In genomic region chr12:68414988-68415387, GRCh38 we compare ENCODE assay signal across 29 cellular contexts.
DNase-seq lines count a peak whose midpoint lies in the region; ATAC-seq and TF ChIP-seq lines count a peak whose summit lies in the region.
"Had no signal": no experiment of that assay in that cellular context is flagged by ENCODE, and none has a peak within 500 bp of the region (broad histone marks: within the 10 kb centered on the region; RNA-seq: fewer than 3 reads in every experiment).

No MANE protein-coding gene starts in this region.

- H3F3A ChIP-seq in smooth muscle cell (ENCODE audit: low read depth): peaks cover 3% of the 10 kb centered on the region

- in situ Hi-C loops in GM13977 (cut with MboI; ENCODE audit: low pct_unique_long_range_greater_than_20kb, low sequenced_read_pairs, unreplicated experiment): no loop called here

- no peaks in the 10 kb centered on the region for H3K9me3 ChIP-seq in smooth muscle cell (replicated peaks; ENCODE audit: low read depth)
- H3K9me3 ChIP-seq: Caco-2, heart left ventricle, lower lobe of right lung, mucosa of descending colon, upper lobe of right lung had no signal

- no peaks in the 10 kb centered on the region for H3K4me1 ChIP-seq in smooth muscle cell (ENCODE audit: low read depth)
- H3K4me1 ChIP-seq: Caco-2, upper lobe of right lung had no signal

- H2AFZ ChIP-seq in smooth muscle cell (ENCODE audit: low read depth): peak overlapping the region; percentile 14

- 39% methylated on average over 2 of the region's 2 CpGs for WGBS in smooth muscle cell (ENCODE audit: low lambda C conversion rate)

- peak; percentile 91 for ATAC-seq in GM21367 (IDR thresholded peaks at IDR 0.05; ENCODE audit: unreplicated experiment)
- peak; percentile 65 for ATAC-seq in HG03066 (IDR thresholded peaks at IDR 0.05; ENCODE audit: low read depth, unreplicated experiment)
- ATAC-seq: esophagus mucosa, heart left ventricle, lower lobe of right lung, mucosa of descending colon, right cardiac atrium, upper lobe of right lung had no signal

- no peaks in the 10 kb centered on the region for H3K27me3 ChIP-seq in smooth muscle cell (ENCODE audit: low read depth)
- H3K27me3 ChIP-seq: heart left ventricle, upper lobe of right lung had no signal

- H3K4me3 ChIP-seq in smooth muscle cell: no peak overlapping the region
- H3K4me3 ChIP-seq: heart left ventricle, lower lobe of right lung, mucosa of descending colon, upper lobe of right lung had no signal

- TF ChIP-seq CTCF in GM13977 (IDR thresholded peaks at IDR 0.05; ENCODE audit: extremely low read depth, insufficient read depth, missing control alignments) (no peak), smooth muscle cell (IDR thresholded peaks at IDR 0.05; ENCODE audit: borderline replicate concordance, insufficient read depth, poor library complexity, severe bottlenecking) (no peak)

- H4K20me1 ChIP-seq in smooth muscle cell (ENCODE audit: low read depth): no peaks in the 10 kb centered on the region

- no peak overlapping the region for H3K9ac ChIP-seq in smooth muscle cell (ENCODE audit: low read depth)

- H3K79me2 ChIP-seq in smooth muscle cell (ENCODE audit: low read depth): no peaks in the 10 kb centered on the region

- DNase-seq in GM13977 (ENCODE audit: low spot score) (peak; percentile 12), smooth muscle cell (lab: John Stamatoyannopoulos, UW; ENCODE audit: unreplicated experiment) (no peak), GM19240 (ENCODE audit: insufficient read length, low spot score) (no peak), NCI-H1694 treated with DMSO at 0.1 percent for 48 hours (lab: John Stamatoyannopoulos, UW) (no peak)
- DNase-seq in activated CD4-positive, CD25-positive, alpha-beta regulatory T cell treated with anti-CD3 and anti-CD28 coated beads, Interleukin-2, amount 50 U/mL, for 72 hours: no peak
- DNase-seq: activated CD4-positive, alpha-beta T cell treated with anti-CD3 and anti-CD28 coated beads, Interleukin-2, amount 10 ng/mL, durations not matched to agents 24 days and 14 days; activated gamma-delta T cell; activated naive CD8-positive, alpha-beta T cell treated with anti-CD3 and anti-CD28 coated beads, Interleukin-2, amount 10 ng/mL, durations not matched to agents 7 days and 5 days; activated T-cell treated with anti-CD3 and anti-CD28 coated beads, Interleukin-2, amount 50 U/mL, for 24 hours; Caco-2; endodermal cell; foreskin fibroblast; heart left ventricle; KG1; lower lobe of right lung; MM.1S; mucosa of descending colon; NCI-H446 treated with DMSO at 0.1 percent for 48 hours; posterior cingulate gyrus; right cardiac atrium; Right ventricle myocardium superior; stimulated activated CD4-positive, alpha-beta T cell treated with anti-CD3 and anti-CD28 coated beads, Interleukin-12 subunit alpha, Interleukin-12 subunit beta, amount 100 ng/mL, for 4 hours; stimulated activated CD4-positive, alpha-beta T cell treated with anti-CD3 and anti-CD28 coated beads, Interleukin-4, amount 100 ng/mL, for 1 hour; substantia nigra; upper lobe of right lung had no signal

- H3K27ac ChIP-seq in smooth muscle cell (ENCODE audit: low read depth): no peak overlapping the region
- H3K27ac ChIP-seq: C4-2B, heart left ventricle, lower lobe of right lung, upper lobe of right lung had no signal

- no peak overlapping the region for H3K4me2 ChIP-seq in smooth muscle cell

- no peaks in the 10 kb centered on the region for H3K36me3 ChIP-seq in smooth muscle cell (ENCODE audit: low read depth)
- H3K36me3 ChIP-seq: heart left ventricle, lower lobe of right lung, upper lobe of right lung had no signal
